8 cellular contexts compared by ENCODE assay signal in genomic region chr6:35468181-35468979, GRCh38. TPM values are rescaled to one million over a fixed set of nuclear protein-coding genes. Genes with fewer than 3 reads are reported as not detected.
DNase-seq lines count a peak whose midpoint lies in the region; TF ChIP-seq lines count a peak whose summit lies in the region.

TSS of gene RPL10A (plus strand) at chr6:35468401. CDS start at chr6:35468435, 34 bp downstream.

- peak within 1 kb of the TSS; percentile 98 for H3K27ac Mint-ChIP-seq in activated T-helper 2 cell treated with anti-CD3 and anti-CD28 coated beads, Interferon-gamma antibody, Interleukin-2, Interleukin-4, amounts not matched to agents 10 μg/mL and 5 μg/mL and 100 μg/mL, durations not matched to agents 14 hours and 24 hours and 36 hours
- H3K27ac Mint-ChIP-seq in nephron: peak within 1 kb of the TSS; percentile 87 to 98 (median 96)
- H3K27ac Mint-ChIP-seq in stimulated activated naive CD8-positive, alpha-beta T cell treated with anti-CD3 and anti-CD28 coated beads, Interleukin-15, Interleukin-2, amounts not matched to agents 100 ng/mL and 50 ng/mL, for 24 hours: peak within 1 kb of the TSS; percentile 97

- H3K4me1 ChIP-seq in GM23248 (ENCODE audit: insufficient read depth): peaks cover 21% of the 10 kb centered on the region

- WGBS in GM23248 (ENCODE audit: low coverage in 1 of 2, low lambda C conversion rate in 2 of 2, missing lambda C conversion rate in 2 of 2), 2 experiments: 1% methylated on average over 68 to 84 of the region's 86 CpGs

- no peaks in the 10 kb centered on the region for H3K9me2 ChIP-seq in GM23248 (ENCODE audit: insufficient read depth)

- H3K4me2 ChIP-seq in GM23248 (ENCODE audit: unreplicated experiment): peak within 1 kb of the TSS; percentile 98

- in situ Hi-C loops in GM23248 (cut with MboI): no loop called here

- H2AFZ ChIP-seq in GM23248: peak within 1 kb of the TSS; percentile 98

- no peaks in the 10 kb centered on the region for H3K9me3 ChIP-seq in GM23248 (ENCODE audit: low read depth)

- H3K79me2 ChIP-seq in GM23248 (ENCODE audit: insufficient read depth): peaks cover 40% of the 10 kb centered on the region

- H3K4me3 ChIP-seq in GM23248 (peak within 1 kb of the TSS; percentile 88), LNCaP clone FGC (ENCODE audit: low read depth, low read length) (peak within 1 kb of the TSS; percentile 98)

- peak; percentile 82 for TF ChIP-seq CTCF in LNCaP clone FGC (IDR thresholded peaks at IDR 0.05; ENCODE audit: control insufficient read depth, extremely low read depth, insufficient read depth)
- peak; percentile 95 for TF ChIP-seq CTCF in RWPE1 (conservative IDR thresholded peaks at IDR 0.05; ENCODE audit: low read depth)
- peak; percentile 95 to 98 (median 97) for TF ChIP-seq CTCF in nephron (IDR thresholded peaks at IDR 0.05; ENCODE audit: unreplicated experiment in 3 of 3)

- H3K36me3 ChIP-seq in GM23248 (ENCODE audit: low read depth): peaks cover 38% of the 10 kb centered on the region

- intact Hi-C loops in activated T-helper 2 cell treated with anti-CD3 and anti-CD28 coated beads, Interferon-gamma antibody, Interleukin-2, Interleukin-4, amounts not matched to agents 10 μg/mL and 5 μg/mL and 100 μg/mL, durations not matched to agents 14 hours and 24 hours and 36 hours (cut with micrococcal nuclease): loop anchor here (1.0 kb wide), 3 partner anchors 16 to 166 kb away; partner anchors contain the start of genes FANCE and PPARD

- CTCF ChIA-PET in RWPE1 (lab: Yijun Ruan, JAX): interaction anchor here (0.6 to 2.0 kb wide), 8 partner anchors 12 to 1665 kb away, joined by 3 to 7 read pairs (median 4); partner anchors contain the start of genes FANCE and TEAD3

- H3K4me1 Mint-ChIP-seq in activated T-helper 2 cell treated with anti-CD3 and anti-CD28 coated beads, Interferon-gamma antibody, Interleukin-2, Interleukin-4, amounts not matched to agents 10 μg/mL and 5 μg/mL and 100 μg/mL, durations not matched to agents 14 hours and 24 hours and 36 hours (ENCODE audit: low read depth): peaks cover 24% of the 10 kb centered on the region
- peaks cover 36% of the 10 kb centered on the region for H3K4me1 Mint-ChIP-seq in nephron
- peaks cover 42% of the 10 kb centered on the region for H3K4me1 Mint-ChIP-seq in stimulated activated naive CD8-positive, alpha-beta T cell treated with anti-CD3 and anti-CD28 coated beads, Interleukin-15, Interleukin-2, amounts not matched to agents 100 ng/mL and 50 ng/mL, for 24 hours (ENCODE audit: low read depth)

- H4K20me1 ChIP-seq in GM23248 (ENCODE audit: insufficient read depth): peaks cover 19% of the 10 kb centered on the region

- no peaks in the 10 kb centered on the region for H3K9me3 Mint-ChIP-seq in activated T-helper 2 cell treated with anti-CD3 and anti-CD28 coated beads, Interferon-gamma antibody, Interleukin-2, Interleukin-4, amounts not matched to agents 10 μg/mL and 5 μg/mL and 100 μg/mL, durations not matched to agents 14 hours and 24 hours and 36 hours
- H3K9me3 Mint-ChIP-seq in nephron: no peaks in the 10 kb centered on the region
- H3K9me3 Mint-ChIP-seq in stimulated activated naive CD8-positive, alpha-beta T cell treated with anti-CD3 and anti-CD28 coated beads, Interleukin-15, Interleukin-2, amounts not matched to agents 100 ng/mL and 50 ng/mL, for 24 hours: no peaks in the 10 kb centered on the region

- H3K27me3 ChIP-seq in GM23248 (replicated peaks; ENCODE audit: insufficient read depth): no peaks in the 10 kb centered on the region

- DNase-seq in EH (ENCODE audit: low read depth): peak; percentile 97
- DNase-seq in GM23248: peak; percentile 98
- DNase-seq in LNCaP clone FGC (ENCODE audit: low read depth): peak; percentile 90
- peak; percentile 93 for DNase-seq in RWPE1 (ENCODE audit: low spot score)
- peak; percentile 94 for DNase-seq in activated T-helper 2 cell treated with anti-CD3 and anti-CD28 coated beads, Interferon-gamma antibody, Interleukin-2, Interleukin-4, amounts not matched to agents 10 μg/mL and 5 μg/mL and 100 μg/mL, durations not matched to agents 14 hours and 24 hours and 36 hours (ENCODE audit: low spot score)
- peak; percentile 98 for DNase-seq in fibroblast of peridontal ligament (ENCODE audit: extremely low read depth)

- H3K4me3 Mint-ChIP-seq in activated T-helper 2 cell treated with anti-CD3 and anti-CD28 coated beads, Interferon-gamma antibody, Interleukin-2, Interleukin-4, amounts not matched to agents 10 μg/mL and 5 μg/mL and 100 μg/mL, durations not matched to agents 14 hours and 24 hours and 36 hours (ENCODE audit: low read depth): peak within 1 kb of the TSS; percentile 91
- peak within 1 kb of the TSS; percentile 87 to 98 (median 97) for H3K4me3 Mint-ChIP-seq in nephron
- H3K4me3 Mint-ChIP-seq in stimulated activated naive CD8-positive, alpha-beta T cell treated with anti-CD3 and anti-CD28 coated beads, Interleukin-15, Interleukin-2, amounts not matched to agents 100 ng/mL and 50 ng/mL, for 24 hours: peak within 1 kb of the TSS; percentile 97

- H3K36me3 Mint-ChIP-seq in activated T-helper 2 cell treated with anti-CD3 and anti-CD28 coated beads, Interferon-gamma antibody, Interleukin-2, Interleukin-4, amounts not matched to agents 10 μg/mL and 5 μg/mL and 100 μg/mL, durations not matched to agents 14 hours and 24 hours and 36 hours (ENCODE audit: low read depth): peaks cover 81% of the 10 kb centered on the region
- peaks cover 49% of the 10 kb centered on the region for H3K36me3 Mint-ChIP-seq in nephron (ENCODE audit: low read depth)
- peaks cover 77% of the 10 kb centered on the region for H3K36me3 Mint-ChIP-seq in stimulated activated naive CD8-positive, alpha-beta T cell treated with anti-CD3 and anti-CD28 coated beads, Interleukin-15, Interleukin-2, amounts not matched to agents 100 ng/mL and 50 ng/mL, for 24 hours (ENCODE audit: low read depth)

- H3K27me3 Mint-ChIP-seq in activated T-helper 2 cell treated with anti-CD3 and anti-CD28 coated beads, Interferon-gamma antibody, Interleukin-2, Interleukin-4, amounts not matched to agents 10 μg/mL and 5 μg/mL and 100 μg/mL, durations not matched to agents 14 hours and 24 hours and 36 hours (ENCODE audit: low read depth): no peaks in the 10 kb centered on the region
- H3K27me3 Mint-ChIP-seq in nephron (ENCODE audit: low read depth): no peaks in the 10 kb centered on the region
- H3K27me3 Mint-ChIP-seq in stimulated activated naive CD8-positive, alpha-beta T cell treated with anti-CD3 and anti-CD28 coated beads, Interleukin-15, Interleukin-2, amounts not matched to agents 100 ng/mL and 50 ng/mL, for 24 hours: no peaks in the 10 kb centered on the region

- POLR2A ChIA-PET in RWPE1 (lab: Yijun Ruan, JAX; ENCODE audit: low non-redundant PET): no interaction called here

- peaks cover 43% of the 10 kb centered on the region for H3F3A ChIP-seq in GM23248 (ENCODE audit: insufficient read depth)

- peak within 1 kb of the TSS; percentile 96 for H3K9ac ChIP-seq in GM23248

- H3K27ac ChIP-seq in GM23248 (peak within 1 kb of the TSS; percentile 88), RWPE1 (peak within 1 kb of the TSS; percentile 94)

RNA-seq across cellular contexts. Expression of gene RPL10A, which starts in this region (rescaled TPM):
- 852 and 915 TPM in 2 replicates for total RNA-seq in GM23248 (2014; rRNA removed; shearing (Covaris generic))
- 346 and 366 TPM in 2 replicates for polyA plus RNA-seq in GM23248 (2016; fragmentation: Nextera tagmentation; extraction: Ambion mirVana)
- 1,727 and 1,773 TPM in 2 replicates for total RNA-seq in activated T-helper 2 cell treated with anti-CD3 and anti-CD28 coated beads, Interferon-gamma antibody, Interleukin-2, Interleukin-4, amounts not matched to agents 10 μg/mL and 5 μg/mL and 100 μg/mL, durations not matched to agents 14 hours and 24 hours and 36 hours

Comparison
In these comparisons a context has a peak if more than half of its experiments do, and no peak if none do; other contexts are left out.
1. Peak in every context shown above with its lines: DNase-seq, H3K4me3 ChIP-seq and H3K27ac ChIP-seq.